ENCODE assay signal across 9 cellular contexts in genomic region chr20:45867811-45868176, GRCh38. TPM values are rescaled to one million over a fixed set of nuclear protein-coding genes. Genes with fewer than 3 reads are reported as not detected.
DNase-seq lines count a peak whose midpoint lies in the region; FAIRE-seq and TF ChIP-seq lines count a peak whose summit lies in the region.
"Had no signal": no experiment of that assay in that cellular context is flagged by ENCODE, and none has a peak within 500 bp of the region (broad histone marks: within the 10 kb centered on the region; RNA-seq: fewer than 3 reads in every experiment).

No MANE protein-coding gene starts in this region.

- DNase-seq in HTR-8/SVneo (ENCODE audit: insufficient read length, low spot score) (no peak), colonic mucosa (no peak), renal cortical epithelial cell (ENCODE audit: low read depth) (peak; percentile 81), D721Med (ENCODE audit: insufficient read length, low spot score) (no peak), retina (no peak), foreskin melanocyte (no peak)
- DNase-seq: activated T-cell treated with anti-CD3 and anti-CD28 coated beads, Interleukin-2, amount 50 U/mL, for 1 hour; NCI-H2081 had no signal

- H3K27ac ChIP-seq in colonic mucosa = peak overlapping the region; percentile 54
- H3K27ac ChIP-seq: right atrium auricular region had no signal

- H3K27me3 ChIP-seq in colonic mucosa = no peaks in the 10 kb centered on the region
- H3K27me3 ChIP-seq: right atrium auricular region had no signal

- TF ChIP-seq CTCF in colonic mucosa (IDR thresholded peaks at IDR 0.05) = no peak
- no peak for TF ChIP-seq CTCF in D721Med (IDR thresholded peaks at IDR 0.05; ENCODE audit: insufficient read depth, missing control alignments)

- H3K9ac ChIP-seq in colonic mucosa (ENCODE audit: low read depth in 2 of 2, low read length in 2 of 2) = peak overlapping the region in 1 of 2 donors; percentile 34

- H3K36me3 ChIP-seq in colonic mucosa = no peaks in the 10 kb centered on the region
- H3K36me3 ChIP-seq: right atrium auricular region had no signal

- no peaks in the 10 kb centered on the region for H3K4me1 ChIP-seq in colonic mucosa
- H3K4me1 ChIP-seq: right atrium auricular region had no signal

- FAIRE-seq in HTR-8/SVneo (lab: Jason Lieb, UNC) (peak; percentile 36), D721Med (lab: Jason Lieb, UNC) (no peak)

- H3K4me3 ChIP-seq in colonic mucosa = no peak overlapping the region
- H3K4me3 ChIP-seq: right atrium auricular region had no signal

- intact Hi-C loops in colonic mucosa (cut with DNase I) = no loop called here

- no peaks in the 10 kb centered on the region for H3K9me3 ChIP-seq in colonic mucosa
- H3K9me3 ChIP-seq: right atrium auricular region had no signal

RNA-seq across cellular contexts. Expression of gene ZSWIM3, which starts 10.4 kb away (rescaled TPM):
- total RNA-seq in colonic mucosa = 1 to 10 TPM; 4.6 to 5.2 TPM
- total RNA-seq in renal cortical epithelial cell = 4.3 and 5.9 TPM in 2 replicates

RNA-seq across cellular contexts. Expression of gene ACOT8, which starts 10.6 kb away (rescaled TPM):
- 10 to 100 TPM; 49.8 to 58.5 TPM for total RNA-seq in colonic mucosa
- total RNA-seq in renal cortical epithelial cell = 32.1 and 35.7 TPM in 2 replicates

RNA-seq across cellular contexts. Expression of gene ZSWIM1, which starts 13.2 kb away (rescaled TPM):
- total RNA-seq in colonic mucosa (10 to 100 TPM; 13.3 to 13.4 TPM), renal cortical epithelial cell (3.6 and 6.9 TPM in 2 replicates)

RNA-seq across cellular contexts. Expression of gene SPATA25, which starts 19.6 kb away (rescaled TPM):
- total RNA-seq in colonic mucosa (1 to 10 TPM; 1.5 TPM), renal cortical epithelial cell (0.85 and 1.0 TPM in 2 replicates)

RNA-seq across cellular contexts. Expression of gene NEURL2, which starts 23.2 kb away (rescaled TPM):
- total RNA-seq in colonic mucosa (1 to 10 TPM; 3.5 to 4.0 TPM), renal cortical epithelial cell (3.0 and 3.3 TPM in 2 replicates)
